Comparison of ENCODE assay signal across 13 cellular contexts in genomic region chr12:88934163-88934747, GRCh38.
A peak's percentile ranks its signal among the peaks of the same experiment; 100 is the strongest.
DNase-seq lines count a peak whose midpoint lies in the region; ATAC-seq and TF ChIP-seq lines count a peak whose summit lies in the region.
"Had no signal": no experiment of that assay in that cellular context is flagged by ENCODE, and none has a peak within 500 bp of the region (broad histone marks: within the 10 kb centered on the region; RNA-seq: fewer than 3 reads in every experiment).

No MANE protein-coding gene starts in this region.

- H3K23ac ChIP-seq in neuronal stem cell (ENCODE audit: low read depth, low read length, poor library complexity) = no peak overlapping the region

- H3K9me3 Mint-ChIP-seq in HFFc6 = no peaks in the 10 kb centered on the region
- H3K9me3 Mint-ChIP-seq: central memory CD8-positive, alpha-beta T cell had no signal

- no peaks in the 10 kb centered on the region for H4K20me1 ChIP-seq in hepatocyte (ENCODE audit: insufficient read depth, poor library complexity, severe bottlenecking)

- TF ChIP-seq CTCF in HFFc6 (IDR thresholded peaks at IDR 0.05) = no peak
- no peak for TF ChIP-seq CTCF in hepatocyte (IDR thresholded peaks at IDR 0.05; ENCODE audit: poor library complexity)

- H3K9me2 ChIP-seq in hepatocyte (replicated peaks; ENCODE audit: insufficient read depth) = no peaks in the 10 kb centered on the region

- H3K4me3 ChIP-seq in hepatocyte (no peak overlapping the region), neuronal stem cell (ENCODE audit: low read length in 2 of 2) (no peak overlapping the region)
- H3K4me3 ChIP-seq: K562, SJSA1 had no signal

- H3K4me2 ChIP-seq in hepatocyte (no peak overlapping the region), neuronal stem cell (ENCODE audit: insufficient read depth, low read length, poor library complexity, severe bottlenecking) (no peak overlapping the region)

- no peak overlapping the region for H3K9ac ChIP-seq in neuronal stem cell (ENCODE audit: low read depth, low read length, poor library complexity)
- H3K9ac ChIP-seq: parathyroid adenoma had no signal

- no peaks in the 10 kb centered on the region for H3K79me1 ChIP-seq in neuronal stem cell (ENCODE audit: low read depth, low read length)

- H3K4me1 ChIP-seq in hepatocyte (ENCODE audit: insufficient read depth) (peaks cover 10% of the 10 kb centered on the region), neuronal stem cell (ENCODE audit: control insufficient read depth in 2 of 2, insufficient read depth in 1 of 2, low read depth in 1 of 2, low read length in 2 of 2) (peaks cover 4 to 5% of the 10 kb centered on the region in 2 donors)

- H3K79me2 ChIP-seq in hepatocyte = no peaks in the 10 kb centered on the region
- H3K79me2 ChIP-seq: parathyroid adenoma had no signal

- H3K9me3 ChIP-seq in hepatocyte (ENCODE audit: low read depth) (no peaks in the 10 kb centered on the region), neuronal stem cell (replicated peaks in 1 of 2; ENCODE audit: control insufficient read depth in 2 of 2, insufficient read depth in 1 of 2, low read depth in 1 of 2, low read length in 2 of 2) (no peaks in the 10 kb centered on the region)
- H3K9me3 ChIP-seq: SJSA1 had no signal

- no peak overlapping the region for H2BK5ac ChIP-seq in neuronal stem cell (ENCODE audit: low read length)

- peak overlapping the region; percentile 8; the same call in 1 of the 2 replicates for H3K27ac Mint-ChIP-seq in HFFc6

- H3K27me3 ChIP-seq in hepatocyte = no peaks in the 10 kb centered on the region
- no peaks in the 10 kb centered on the region for H3K27me3 ChIP-seq in neuronal stem cell (ENCODE audit: control insufficient read depth in 3 of 3, insufficient read depth in 3 of 3, low read depth in 1 of 3, low read length in 3 of 3)
- H3K27me3 ChIP-seq: SJSA1 had no signal

- no peak overlapping the region for H2AK5ac ChIP-seq in neuronal stem cell (ENCODE audit: low read depth, low read length)

- H2BK12ac ChIP-seq in neuronal stem cell (ENCODE audit: low read length) = no peak overlapping the region

- H3K27ac ChIP-seq in hepatocyte = peak overlapping the region; percentile 56
- no peak overlapping the region for H3K27ac ChIP-seq in neuronal stem cell (replicated peaks; ENCODE audit: low read length)
- H3K27ac ChIP-seq: parathyroid adenoma, SJSA1 had no signal

- DNase-seq in A172 (ENCODE audit: low spot score) (peak; percentile 66), HFFc6 (peak; percentile 50), astrocyte of the hippocampus (ENCODE audit: low read depth, low spot score) (peak; percentile 68), hepatocyte (ENCODE audit: low spot score) (peak; percentile 22), neuronal stem cell (ENCODE audit: low spot score) (no peak), NCI-H774 (lab: John Stamatoyannopoulos, UW) (no peak)
- DNase-seq: activated CD8-positive, alpha-beta memory T cell treated with anti-CD3 and anti-CD28 coated beads for 24 hours had no signal

- H3K4me1 Mint-ChIP-seq in HFFc6 (ENCODE audit: low read depth) = peaks cover 34% of the 10 kb centered on the region
- H3K4me1 Mint-ChIP-seq: central memory CD8-positive, alpha-beta T cell had no signal

- H3K27me3 Mint-ChIP-seq in HFFc6 (ENCODE audit: insufficient read depth) = no peaks in the 10 kb centered on the region

- H3K36me3 Mint-ChIP-seq in HFFc6 (ENCODE audit: low read depth) = no peaks in the 10 kb centered on the region

- no peak overlapping the region for H4K8ac ChIP-seq in neuronal stem cell (ENCODE audit: low read depth, low read length)

- H4K91ac ChIP-seq in neuronal stem cell (ENCODE audit: low read depth, low read length, poor library complexity) = no peak overlapping the region

- H3K36me3 ChIP-seq in hepatocyte (replicated peaks; ENCODE audit: insufficient read depth, low read depth) (no peaks in the 10 kb centered on the region), neuronal stem cell (replicated peaks in 1 of 2; ENCODE audit: control insufficient read depth in 2 of 2, insufficient read depth in 2 of 2, low read length in 2 of 2) (no peaks in the 10 kb centered on the region)
- H3K36me3 ChIP-seq: SJSA1 had no signal

- H2AFZ ChIP-seq in hepatocyte (no peak overlapping the region), neuronal stem cell (ENCODE audit: low read length) (no peak overlapping the region)

- H2BK15ac ChIP-seq in neuronal stem cell (ENCODE audit: low read length) = no peak overlapping the region

- no peak overlapping the region for H3K4me3 Mint-ChIP-seq in HFFc6
- H3K4me3 Mint-ChIP-seq: central memory CD8-positive, alpha-beta T cell had no signal

- H3K14ac ChIP-seq in neuronal stem cell (ENCODE audit: low read length) = no peak overlapping the region

- WGBS in hepatocyte (ENCODE audit: low lambda C conversion rate, missing lambda C conversion rate) = 72% methylated on average over 3 of the region's 3 CpGs
- WGBS in neuronal stem cell (ENCODE audit: extremely low coverage in 2 of 2, insufficient read length in 2 of 2, insufficient replicate concordance in 1 of 2), 2 donors = no CpG with 5 or more reads among the region's 3 CpGs

- H2BK120ac ChIP-seq in neuronal stem cell (ENCODE audit: low read depth, low read length) = no peak overlapping the region

- H3K4ac ChIP-seq in neuronal stem cell (ENCODE audit: low read length) = no peak overlapping the region

- no peak overlapping the region for H3K18ac ChIP-seq in neuronal stem cell (ENCODE audit: low read length)

- ATAC-seq in GM19023 (IDR thresholded peaks at IDR 0.05; ENCODE audit: unreplicated experiment) = no peak
- no peak for ATAC-seq in GM21723 (IDR thresholded peaks at IDR 0.05; ENCODE audit: unreplicated experiment)
- ATAC-seq: K562 had no signal

Comparison
In these comparisons a context has a peak if more than half of its experiments do, and no peak if none do; other contexts are left out.
1. DNase-seq: peak in A172 (single experiment), HFFc6 (single experiment), astrocyte of the hippocampus (single experiment) and hepatocyte (single experiment); none in neuronal stem cell (single experiment) and NCI-H774 (single experiment).